Comparison of ENCODE assay signal across 18 cellular contexts in genomic region chr2:221323513-221323912, GRCh38.
DNase-seq lines count a peak whose midpoint lies in the region; ATAC-seq and TF ChIP-seq lines count a peak whose summit lies in the region.
"Had no signal": no experiment of that assay in that cellular context is flagged by ENCODE, and none has a peak within 500 bp of the region (broad histone marks: within the 10 kb centered on the region; RNA-seq: fewer than 3 reads in every experiment).

No MANE protein-coding gene starts in this region.

- intact Hi-C loops in heart right ventricle (cut with DNase I): no loop called here

- 63 to 66% methylated on average over 2 of the region's 2 CpGs for WGBS in heart right ventricle, 2 donors

- peaks cover 0 to 10% (median 0%) of the 10 kb centered on the region in 7 donors for H3K27me3 ChIP-seq in heart right ventricle

- H3K27ac ChIP-seq in heart right ventricle: no peak overlapping the region
- H3K27ac ChIP-seq: 22Rv1 had no signal

- H3K9me3 ChIP-seq in heart right ventricle: no peaks in the 10 kb centered on the region

- no peak overlapping the region for H3K4me3 ChIP-seq in heart right ventricle

- peak; percentile 61 for ATAC-seq in HG02884 (IDR thresholded peaks at IDR 0.05; ENCODE audit: unreplicated experiment)
- peak; percentile 50 for ATAC-seq in HG03520 (IDR thresholded peaks at IDR 0.05; ENCODE audit: unreplicated experiment)
- no peak for ATAC-seq in heart right ventricle
- ATAC-seq in GM18517 (IDR thresholded peaks at IDR 0.05; ENCODE audit: unreplicated experiment): no peak
- ATAC-seq in GM21381 (IDR thresholded peaks at IDR 0.05; ENCODE audit: unreplicated experiment): no peak
- ATAC-seq: CD8-positive, alpha-beta T cell had no signal

- DNase-seq in NOMO-1 treated with DMSO at 0.1 percent for 48 hours (lab: John Stamatoyannopoulos, UW; ENCODE audit: unreplicated experiment) (peak; percentile 23), NOMO-1 treated with dmso at 0.1 percent for 144 hours (lab: John Stamatoyannopoulos, UW; ENCODE audit: unreplicated experiment) (no peak), heart right ventricle (no peak)
- DNase-seq in stimulated activated naive CD4-positive, alpha-beta T cell (lab: John Stamatoyannopoulos, UW): no peak
- DNase-seq: CD8-positive, alpha-beta T cell; COR-L47; DMS153; DMS79 treated with DMSO at 0.1 percent for 48 hours; EL; HCEC 1CT; HFFc6; IMR-90; KG1 had no signal

- H3K4me1 ChIP-seq in heart right ventricle: no peaks in the 10 kb centered on the region

- TF ChIP-seq CTCF in heart right ventricle (IDR thresholded peaks at IDR 0.05): no peak

- no peaks in the 10 kb centered on the region for H3K36me3 ChIP-seq in heart right ventricle

Comparison
In these comparisons a context has a peak if more than half of its experiments do, and no peak if none do; other contexts are left out.
1. ATAC-seq: peak in HG02884 (single experiment) and HG03520 (single experiment); none in heart right ventricle (0 of 8), GM18517 (single experiment) and GM21381 (single experiment).